8 cellular contexts compared by ENCODE assay signal in the genomic region with DNA sequence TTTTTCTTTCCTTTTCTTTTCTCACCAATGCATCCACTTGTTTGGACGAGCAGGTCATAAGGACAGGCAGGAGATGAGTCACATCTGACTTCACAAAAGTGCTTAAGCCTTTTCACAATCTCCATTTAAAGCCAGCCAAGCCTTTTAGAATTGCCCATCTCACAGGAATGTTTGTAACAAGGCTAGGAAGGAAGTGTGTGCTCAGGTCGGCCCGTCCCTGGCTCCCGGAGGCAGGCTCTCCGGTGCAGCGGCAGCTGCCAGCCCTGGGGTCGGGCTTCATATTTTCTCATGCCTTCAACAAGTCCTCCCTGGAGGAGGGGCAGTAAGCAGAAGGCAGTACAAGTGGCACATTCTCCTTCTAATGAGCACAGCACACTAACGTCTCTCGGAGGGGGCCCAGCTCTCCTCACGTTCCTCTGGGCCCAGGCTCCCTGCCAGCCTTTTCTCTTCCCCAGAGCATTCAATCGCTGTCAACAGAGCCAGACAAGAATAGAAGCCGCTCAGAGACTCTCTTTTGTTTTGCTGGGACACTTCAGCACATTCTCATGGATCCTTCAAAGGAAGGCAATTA.
DNase-seq lines count a peak whose midpoint lies in the region; ATAC-seq, FAIRE-seq and TF ChIP-seq lines count a peak whose summit lies in the region.

No MANE protein-coding gene starts in this region.

- peak overlapping the region in 1 of 2 experiments; percentile 36; a peak in 3 of 4 replicates for H3K4me2 ChIP-seq in H1 (ENCODE audit: insufficient read depth in 1 of 2, low read depth in 2 of 2, low read length in 2 of 2)

- H3K4me1 ChIP-seq in H1 (replicated peaks in 1 of 4; ENCODE audit: control insufficient read depth in 3 of 4, insufficient read depth in 4 of 4, low read length in 3 of 4) (peaks cover 0 to 13% (median 8%) of the 10 kb centered on the region in 4 experiments; a peak in 4 of 7 replicates), small intestine (ENCODE audit: control insufficient read depth in 2 of 2, insufficient read depth in 1 of 2, low read depth in 1 of 2, low read length in 1 of 2) (no peaks in the 10 kb centered on the region)

- no peak for TF ChIP-seq POLR2A in H1 (IDR thresholded peaks at IDR 0.05; ENCODE audit: control extremely low read depth in 1 of 2, low read depth in 2 of 2, low read length in 2 of 2)

- no peaks in the 10 kb centered on the region for H3K4me1 Mint-ChIP-seq in immature natural killer cell

- no peak overlapping the region for H3K27ac ChIP-seq in H1 (ENCODE audit: low read depth, low read length)
- H3K27ac ChIP-seq in small intestine (ENCODE audit: low read depth in 1 of 2, low read length in 1 of 2) = peak overlapping the region in 1 of 2 donors; percentile 68

- in situ Hi-C loops in ACHN (cut with HindIII; ENCODE audit: low pct_ligation_motif_present, low pct_unique_long_range_greater_than_20kb, low sequenced_read_pairs) = no loop called here

- WGBS in H1 (ENCODE audit: extremely low coverage in 1 of 2, insufficient coverage in 1 of 2, insufficient read length in 1 of 2, insufficient replicate concordance in 2 of 2, low coverage in 1 of 2, low lambda C conversion rate in 2 of 2, missing lambda C conversion rate in 1 of 2), 2 experiments = 39% methylated on average over 12 of the region's 12 CpGs; no CpG with 5 or more reads in 1 of the 2 experiments
- WGBS in small intestine, 3 donors = 24 to 52% (median 42%) methylated on average over 12 of the region's 12 CpGs

- no peaks in the 10 kb centered on the region for H3K79me1 ChIP-seq in H1 (ENCODE audit: low read depth, low read length)

- peaks cover 2 to 15% (median 6%) of the 10 kb centered on the region in 3 donors for H3K27me3 Mint-ChIP-seq in immature natural killer cell (ENCODE audit: low read depth in 3 of 3)

- no peak overlapping the region for H2AFZ ChIP-seq in H1 (ENCODE audit: low read length)

- no peak overlapping the region for H4K8ac ChIP-seq in H1 (ENCODE audit: extremely low read depth, insufficient read depth, low read length)

- TF ChIP-seq EP300 in H1 (IDR thresholded peaks at IDR 0.05; ENCODE audit: borderline replicate concordance in 1 of 2, low read depth in 2 of 2, low read length in 2 of 2) = no peak

- DNase-seq in ACHN = peak; percentile 71
- DNase-seq in NCI-H1436 treated with DMSO at 0.1 percent for 48 hours (lab: John Stamatoyannopoulos, UW) = peak; percentile 5
- DNase-seq in H1 (ENCODE audit: low read depth in 1 of 2, low spot score in 2 of 2) = no peak
- peak; percentile 32 for DNase-seq in mucosa of gallbladder (ENCODE audit: low spot score)
- DNase-seq in small intestine = no peak
- DNase-seq in immature natural killer cell = no peak

- H2AK5ac ChIP-seq in H1 (ENCODE audit: low read depth, low read length) = no peak overlapping the region

- H3K14ac ChIP-seq in H1 (ENCODE audit: insufficient read length) = no peak overlapping the region

- CTCF ChIA-PET in H1 (lab: Charles Lee; ENCODE audit: partially characterized antibody) = interaction anchor here (1.1 to 2.3 kb wide), 3 partner anchors 11 to 19 kb away, joined by 3 to 13 read pairs (median 3); no protein-coding TSS in a partner anchor

- no peak overlapping the region for H2BK120ac ChIP-seq in H1 (replicated peaks; ENCODE audit: low read depth, low read length)

- no peak overlapping the region for H3K4me3 Mint-ChIP-seq in immature natural killer cell

- H3K23ac ChIP-seq in H1 (ENCODE audit: insufficient read length) = no peak overlapping the region

- H2BK5ac ChIP-seq in H1 (ENCODE audit: low read depth, low read length) = peak overlapping the region; percentile 69; the same call in 1 of the 2 replicates

- H3K4ac ChIP-seq in H1 (replicated peaks; ENCODE audit: insufficient read length, low read depth, low read length) = no peak overlapping the region

- H3K9me3 ChIP-seq in H1 (ENCODE audit: insufficient read depth in 2 of 2, low read depth in 1 of 2, low read length in 1 of 2) (no peaks in the 10 kb centered on the region), small intestine (ENCODE audit: control insufficient read depth, low read depth) (no peaks in the 10 kb centered on the region)

- no peak for TF ChIP-seq RAD21 in H1 (IDR thresholded peaks at IDR 0.05 in 1 of 2, conservative IDR thresholded peaks at IDR 0.05 in 1 of 2; ENCODE audit: low read depth in 2 of 2, low read length in 2 of 2)

- H3K18ac ChIP-seq in H1 (ENCODE audit: extremely low read depth, low read length) = no peak overlapping the region

- no peaks in the 10 kb centered on the region for H3K9me3 Mint-ChIP-seq in immature natural killer cell

- no peak overlapping the region for H3K56ac ChIP-seq in H1 (replicated peaks; ENCODE audit: insufficient read length, low read depth, low read length)

- H3K27me3 ChIP-seq in H1 (replicated peaks in 1 of 4; ENCODE audit: control insufficient read depth in 3 of 4, extremely low read depth in 1 of 4, insufficient read depth in 3 of 4, low read length in 3 of 4) (peaks cover 0 to 4% (median 1%) of the 10 kb centered on the region in 4 experiments; a peak in 2 of 7 replicates), small intestine (ENCODE audit: control insufficient read depth in 2 of 2, insufficient read depth in 2 of 2, low read length in 2 of 2) (no peaks in the 10 kb centered on the region)

- no peaks in the 10 kb centered on the region for H3K79me2 ChIP-seq in H1 (ENCODE audit: control insufficient read depth in 1 of 2, insufficient read depth in 2 of 2, low read length in 2 of 2)

- no peak for TF ChIP-seq CTCF in H1 (IDR thresholded peaks at IDR 0.05; ENCODE audit: control extremely low read depth in 1 of 3, insufficient read depth in 1 of 3, low read depth in 1 of 3, low read length in 3 of 3)

- no peaks in the 10 kb centered on the region for H4K20me1 ChIP-seq in H1 (replicated peaks in 1 of 2; ENCODE audit: control insufficient read depth in 1 of 2, insufficient read depth in 2 of 2, low read length in 2 of 2)

- no peak for ATAC-seq in HG03565 (IDR thresholded peaks at IDR 0.05; ENCODE audit: unreplicated experiment)
- ATAC-seq in GM18867 (IDR thresholded peaks at IDR 0.05; ENCODE audit: unreplicated experiment) = no peak

- 0 out of 2 replicates have a peak overlapping the region, but pooled peaks have one; percentile 26 for H2BK20ac ChIP-seq in H1 (ENCODE audit: low read length)

- H3K4me3 ChIP-seq in H1 (ENCODE audit: extremely low read depth in 1 of 4, insufficient read depth in 2 of 4, low read depth in 3 of 4, low read length in 4 of 4) (peak overlapping the region in 1 of 4 experiments; percentile 15; a peak in 1 of 8 replicates), small intestine (ENCODE audit: low read depth in 1 of 2, low read length in 2 of 2) (no peak overlapping the region)

- H3K36me3 ChIP-seq in H1 (ENCODE audit: control insufficient read depth in 2 of 4, insufficient read depth in 4 of 4, low read length in 3 of 4) (no peaks in the 10 kb centered on the region), small intestine (ENCODE audit: control insufficient read depth in 2 of 2, insufficient read depth in 2 of 2, low read length in 2 of 2) (no peaks in the 10 kb centered on the region)

- no peak overlapping the region for H4K91ac ChIP-seq in H1 (replicated peaks; ENCODE audit: insufficient read length, low read length)

- H3K9ac ChIP-seq in H1 (replicated peaks in 1 of 4; ENCODE audit: extremely low read depth in 1 of 4, low read depth in 3 of 4, low read length in 3 of 4) = no peak overlapping the region

- peak overlapping the region; percentile 91; the same call in 1 of the 2 replicates for H2BK12ac ChIP-seq in H1 (ENCODE audit: low read depth, low read length)

- H3K27ac Mint-ChIP-seq in immature natural killer cell = no peak overlapping the region

- no peaks in the 10 kb centered on the region for H3K36me3 Mint-ChIP-seq in immature natural killer cell

- H3K23me2 ChIP-seq in H1 (ENCODE audit: low read depth, low read length) = no peaks in the 10 kb centered on the region

- FAIRE-seq in H1 (lab: Jason Lieb, UNC) = no peak
- FAIRE-seq in small intestine (lab: Jason Lieb, UNC) = no peak

- POLR2A ChIA-PET in H1 (lab: Charles Lee; ENCODE audit: partially characterized antibody) = interaction anchor here (0.6 kb wide), 1 partner anchor 254 kb away, joined by 3 read pairs; no protein-coding TSS in a partner anchor

- H4K5ac ChIP-seq in H1 (ENCODE audit: insufficient read length, low read depth, low read length) = peak overlapping the region; percentile 41

- H2BK15ac ChIP-seq in H1 (ENCODE audit: low read length) = no peak overlapping the region

TF ChIP-seq in H1, 55 proteins besides CTCF, POLR2A, EP300 and RAD21 (continues in another document):
- TF ChIP-seq NANOG (IDR thresholded peaks at IDR 0.05; ENCODE audit: insufficient read depth, low read depth, low read length, poor library complexity, severe bottlenecking) = no peak

Comparison
In these comparisons a context has a peak if more than half of its experiments do, and no peak if none do; other contexts are left out.
1. DNase-seq: peak in ACHN (single experiment), NCI-H1436 treated with DMSO at 0.1 percent for 48 hours (single experiment) and mucosa of gallbladder (single experiment); none in H1 (0 of 2), small intestine (single experiment) and immature natural killer cell (0 of 3).